ENCODE assay signal across 12 cellular contexts in genomic region chr3:169954142-169954756, GRCh38. TPM values are rescaled to one million over a fixed set of nuclear protein-coding genes. Genes with fewer than 3 reads are reported as not detected.
DNase-seq lines count a peak whose midpoint lies in the region; ATAC-seq, FAIRE-seq and TF ChIP-seq lines count a peak whose summit lies in the region.
"Had no signal": no experiment of that assay in that cellular context is flagged by ENCODE, and none has a peak within 500 bp of the region (broad histone marks: within the 10 kb centered on the region; RNA-seq: fewer than 3 reads in every experiment).

No MANE protein-coding gene starts in this region.

- intact Hi-C loops in CD8-positive, alpha-beta T cell (cut with DNase I, micrococcal nuclease) = no loop called here

- ATAC-seq in HG03045 (IDR thresholded peaks at IDR 0.05; ENCODE audit: unreplicated experiment) = peak; percentile 75
- no peak for ATAC-seq in CD8-positive, alpha-beta T cell

- H3K4me1 ChIP-seq in CD8-positive, alpha-beta T cell (ENCODE audit: insufficient read depth, low read length) = no peaks in the 10 kb centered on the region

- H3K36me3 ChIP-seq in CD8-positive, alpha-beta T cell (ENCODE audit: insufficient read depth, low read length) = no peaks in the 10 kb centered on the region

- TF ChIP-seq POLR2A in Raji (IDR thresholded peaks at IDR 0.05; ENCODE audit: insufficient read depth, low read depth, low read length) = peak; percentile 32; the same call in 1 of the 2 replicates

- CTCF ChIA-PET in CD8-positive, alpha-beta T cell (lab: Charles Lee) = no interaction called here

- H3K27me3 Mint-ChIP-seq in CD8-positive, alpha-beta T cell (ENCODE audit: low read depth) = peaks cover 10% of the 10 kb centered on the region

- H3K4me1 Mint-ChIP-seq in CD8-positive, alpha-beta T cell (ENCODE audit: low read depth) = no peaks in the 10 kb centered on the region

- H3K9me3 ChIP-seq in CD8-positive, alpha-beta T cell (ENCODE audit: low read length) = no peaks in the 10 kb centered on the region

- POLR2A ChIA-PET in CD8-positive, alpha-beta T cell (lab: Charles Lee) = no interaction called here

- no peaks in the 10 kb centered on the region for H3K9me3 Mint-ChIP-seq in CD8-positive, alpha-beta T cell

- no peak overlapping the region for H3K27ac ChIP-seq in CD8-positive, alpha-beta T cell (ENCODE audit: low read depth, low read length)
- H3K27ac ChIP-seq: skin epidermis had no signal

- FAIRE-seq in GM19239 (lab: Jason Lieb, UNC) = peak; percentile 96

- DNase-seq in CD1c-positive myeloid dendritic cell (ENCODE audit: extremely low spot score) = peak; percentile 68
- DNase-seq in GM19239 (ENCODE audit: insufficient read length, low spot score) = no peak
- DNase-seq in kidney glomerular epithelial cell (lab: John Stamatoyannopoulos, UW) = no peak
- no peak for DNase-seq in CD8-positive, alpha-beta T cell
- no peak for DNase-seq in stimulated activated naive CD4-positive, alpha-beta T cell treated with Interleukin-2 at 50 U/mL for 16 hours (lab: John Stamatoyannopoulos, UW)
- DNase-seq in stimulated activated CD4-positive, alpha-beta T cell treated with anti-CD3 and anti-CD28 coated beads, Interleukin-4, amount 100 ng/mL, for 4 hours = no peak
- DNase-seq: NCI-H524 treated with DMSO at 0.1 percent for 48 hours, trophoblast cell had no signal

- H3K27me3 ChIP-seq in CD8-positive, alpha-beta T cell (ENCODE audit: insufficient read depth, low read length) = no peaks in the 10 kb centered on the region

- no peak overlapping the region for H3K27ac Mint-ChIP-seq in CD8-positive, alpha-beta T cell

- no peak overlapping the region for H3K4me3 Mint-ChIP-seq in CD8-positive, alpha-beta T cell

- no peaks in the 10 kb centered on the region for H3K36me3 Mint-ChIP-seq in CD8-positive, alpha-beta T cell

- H3K4me3 ChIP-seq in CD8-positive, alpha-beta T cell (ENCODE audit: low read depth, low read length) = no peak overlapping the region
- H3K4me3 ChIP-seq: skin epidermis had no signal

- no peak for TF ChIP-seq CTCF in CD8-positive, alpha-beta T cell (IDR thresholded peaks at IDR 0.05)

RNA-seq across cellular contexts. Expression of gene SEC62, which starts 12.4 kb away (rescaled TPM):
- 100 to 1,000 TPM; 115 TPM for total RNA-seq in CD8-positive, alpha-beta T cell

RNA-seq across cellular contexts. Expression of gene SAMD7, which starts 42.9 kb away (rescaled TPM):
- total RNA-seq in CD8-positive, alpha-beta T cell = not detected
- total RNA-seq: kidney epithelial cell had no signal
